30 cellular contexts compared by ENCODE assay signal in the genomic region with DNA sequence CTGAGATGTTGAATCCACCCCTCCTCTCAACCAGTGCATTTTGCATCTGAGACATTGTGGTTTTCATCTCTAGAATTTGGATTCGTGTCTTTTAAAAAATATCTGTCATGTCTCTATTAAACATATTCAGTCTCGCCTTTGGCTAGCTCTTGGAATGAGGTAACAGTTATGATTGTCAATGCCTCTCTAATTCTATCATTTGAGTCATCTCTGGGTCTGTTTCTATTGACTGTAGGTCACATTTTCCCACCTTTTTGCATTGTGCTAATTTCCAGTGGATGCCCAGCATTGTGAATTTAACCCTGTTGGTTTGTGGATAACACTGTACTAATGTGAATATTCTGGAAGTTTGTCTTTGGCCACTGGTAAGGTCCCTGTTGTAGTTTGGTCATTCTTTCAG. TPM values are rescaled to one million over a fixed set of nuclear protein-coding genes. Genes with fewer than 3 reads are reported as not detected.
DNase-seq lines count a peak whose midpoint lies in the region; TF ChIP-seq lines count a peak whose summit lies in the region.
"Had no signal": no experiment of that assay in that cellular context is flagged by ENCODE, and none has a peak within 500 bp of the region (broad histone marks: within the 10 kb centered on the region; RNA-seq: fewer than 3 reads in every experiment).

No MANE protein-coding gene starts in this region.

- H3K9me3 ChIP-seq in HEK293 (ENCODE audit: control insufficient read depth, insufficient read depth, low read depth, low read length) = no peaks in the 10 kb centered on the region

- no peaks in the 10 kb centered on the region for H3K4me1 ChIP-seq in HEK293 (ENCODE audit: control insufficient read depth, insufficient read depth, low read length)
- H3K4me1 ChIP-seq: A549, BE2C, Caco-2 had no signal

- CTCF ChIA-PET in HEK293 (lab: Yijun Ruan, JAX) = no interaction called here

- TF ChIP-seq CTCF in HEK293 (tag by site-specific recombination; IDR thresholded peaks at IDR 0.05) = no peak

- H3K4me3 ChIP-seq in HEK293 (ENCODE audit: low read depth, low read length) = no peak overlapping the region
- H3K4me3 ChIP-seq: A549; BLaER1; BLaER1 treated with 17β-estradiol and CSF1 and Interleukin-3, amounts not matched to agents 10 nM and 100 nM had no signal

- POLR2A ChIA-PET in HEK293 (lab: Yijun Ruan, JAX) = no interaction called here

- H3K36me3 ChIP-seq in HEK293 (ENCODE audit: control insufficient read depth in 2 of 2, insufficient read depth in 1 of 2, low read length in 2 of 2) = peaks cover 0 to 3% of the 10 kb centered on the region in 2 experiments; a peak in 1 of 3 replicates

- DNase-seq in HT-29 (ENCODE audit: low spot score) = no peak
- DNase-seq: 8988T; ACHN; AML-193; BE2C; C1 segment of cervical spinal cord; Caco-2; Calu3; CD4-positive, alpha-beta memory T cell; CD4-positive, alpha-beta T cell; CD4-positive, CD25-positive, alpha-beta regulatory T cell; CD8-positive, alpha-beta T cell; COR-L47; DMS 273 treated with DMSO at 0.1 percent for 48 hours; DMS153; DMS53; DMS79; DMS79 treated with DMSO at 0.1 percent for 48 hours; DND-41; EL had no signal

- H3K27ac ChIP-seq in HEK293 (ENCODE audit: extremely low read depth, low read depth, low read length) = no peak overlapping the region
- H3K27ac ChIP-seq: 22Rv1; A549; BLaER1; BLaER1 treated with 17β-estradiol and CSF1 and Interleukin-3, amounts not matched to agents 10 nM and 100 nM; C4-2B had no signal

TF ChIP-seq in HEK293, 187 proteins besides CTCF, POLR2A, EP300 and RAD21:
- no peak for TF ChIP-seq ZNF292 (tag by site-specific recombination; IDR thresholded peaks at IDR 0.05; ENCODE audit: borderline replicate concordance, low read depth)
- peak; percentile 77 for TF ChIP-seq SETDB1 (IDR thresholded peaks at IDR 0.05; ENCODE audit: insufficient read length, low read length)

RNA-seq across cellular contexts. Expression of a gene that starts 8.4 kb away (rescaled TPM):
- not detected in 2 replicates for total RNA-seq in HT-29 (2014; rRNA removed; shearing (Covaris generic))
- total RNA-seq: A172; A673; Caco-2; Calu3; CD4-positive, alpha-beta memory T cell; CD4-positive, CD25-positive, alpha-beta regulatory T cell; CD8-positive, alpha-beta memory T cell; CD8-positive, alpha-beta T cell; Daoy had no signal
